ENCODE assay signal across 9 cellular contexts in the genomic region with DNA sequence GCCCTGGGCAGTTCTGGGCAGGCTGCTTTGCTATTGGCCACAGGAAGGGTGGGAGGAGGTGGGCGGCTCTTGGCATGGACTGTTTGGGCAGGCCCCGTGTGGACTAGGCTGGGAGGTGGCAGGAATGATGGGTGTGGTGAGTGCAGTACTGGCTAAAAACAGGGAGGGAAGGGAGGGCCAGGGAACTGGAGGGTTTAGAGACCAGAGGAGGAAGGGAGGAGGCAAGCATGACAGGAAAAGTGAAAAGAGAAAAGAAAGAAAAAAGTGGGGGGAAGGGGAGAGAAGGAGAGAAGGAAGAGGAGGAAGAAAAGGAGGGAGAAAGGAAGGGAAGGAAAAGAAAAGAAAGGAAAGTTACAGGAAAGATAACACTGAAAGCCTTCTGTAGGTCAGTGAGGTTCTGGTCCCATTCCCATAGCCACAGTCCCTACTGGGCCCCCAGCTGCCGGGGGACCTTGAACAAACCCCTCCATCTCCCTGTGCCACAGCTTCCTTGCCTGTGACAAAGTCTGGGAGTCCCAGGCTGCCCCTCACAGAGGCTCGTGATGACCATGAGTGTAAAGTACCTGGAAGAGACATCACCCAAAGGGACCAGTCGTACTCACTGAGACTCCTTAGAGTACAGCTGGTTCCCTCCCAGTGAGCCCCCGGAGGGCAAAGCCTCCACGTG. TPM values are rescaled to one million over a fixed set of nuclear protein-coding genes. Genes with fewer than 3 reads are reported as not detected.
DNase-seq lines count a peak whose midpoint lies in the region; ATAC-seq and TF ChIP-seq lines count a peak whose summit lies in the region.
"Had no signal": no experiment of that assay in that cellular context is flagged by ENCODE, and none has a peak within 500 bp of the region (broad histone marks: within the 10 kb centered on the region; RNA-seq: fewer than 3 reads in every experiment).

No MANE protein-coding gene starts in this region.

- CTCF ChIA-PET in HCT116 (lab: Charles Lee) (interaction anchor here (0.8 kb wide), 1 partner anchor 61 kb away, joined by 4 read pairs; no protein-coding TSS in a partner anchor), PC-9 (lab: Charles Lee) (no interaction called here)

- H3K4me1 Mint-ChIP-seq in central memory CD8-positive, alpha-beta T cell = peaks cover 13% of the 10 kb centered on the region

- H3K9me2 ChIP-seq in HCT116 (ENCODE audit: insufficient read depth) (no peaks in the 10 kb centered on the region), PC-9 (ENCODE audit: insufficient read depth) (no peaks in the 10 kb centered on the region)

- H3K9ac ChIP-seq in HCT116 (ENCODE audit: low read length) (no peak overlapping the region), mesendoderm (ENCODE audit: low read length) (no peak overlapping the region)

- TF ChIP-seq RAD21 in HCT116 (IDR thresholded peaks at IDR 0.05; ENCODE audit: low read depth) = no peak

- POLR2A ChIA-PET in HCT116 (lab: Charles Lee) (no interaction called here), PC-9 (lab: Charles Lee; ENCODE audit: unreplicated experiment) (no interaction called here)

- no peaks in the 10 kb centered on the region for H3K9me3 Mint-ChIP-seq in central memory CD8-positive, alpha-beta T cell

- H3K27ac Mint-ChIP-seq in central memory CD8-positive, alpha-beta T cell (ENCODE audit: low read depth) = no peak overlapping the region

- H3K36me3 ChIP-seq in HCT116 (ENCODE audit: control insufficient read depth in 1 of 2, insufficient read depth in 2 of 2, low read length in 2 of 2) (no peaks in the 10 kb centered on the region), mesendoderm (ENCODE audit: control insufficient read depth, insufficient read depth, low read length) (no peaks in the 10 kb centered on the region), PC-9 (ENCODE audit: low read depth) (no peaks in the 10 kb centered on the region)
- H3K36me3 ChIP-seq: tibial nerve had no signal

- DNase-seq in AG08396 (ENCODE audit: low spot score) (peak; percentile 65), HCT116 (ENCODE audit: low read depth, low spot score) (peak; percentile 74), mesendoderm (peak; percentile 26), cerebellar cortex (ENCODE audit: low spot score) (no peak), anterior cingulate cortex (lab: John Stamatoyannopoulos, UW) (no peak), PC-9 (no peak), ecto neural progenitor cell (ENCODE audit: low spot score) (no peak)
- no peak for DNase-seq in central memory CD8-positive, alpha-beta T cell (ENCODE audit: low spot score in 2 of 2)

- peak; percentile 83 for ATAC-seq in HCT116
- ATAC-seq in central memory CD8-positive, alpha-beta T cell (replicated peaks; ENCODE audit: extremely low read depth, poor library complexity, severe bottlenecking) = no peak

- no CpG with 5 or more reads among the region's 7 CpGs for WGBS in mesendoderm (ENCODE audit: extremely low coverage, insufficient coverage, low lambda C conversion rate)

- RAD21 ChIA-PET in HCT116 (lab: Charles Lee; ENCODE audit: low non-redundant PET in 1 of 2, low total read pairs in 2 of 2, uncharacterized antibody in 2 of 2, unreplicated experiment in 2 of 2) = no interaction called here

- H3K4me1 ChIP-seq in HCT116 (ENCODE audit: control insufficient read depth in 1 of 2, insufficient read depth in 2 of 2, low read length in 2 of 2) (peaks cover 18 to 26% of the 10 kb centered on the region in 2 experiments), mesendoderm (ENCODE audit: control insufficient read depth, low read depth, low read length) (no peaks in the 10 kb centered on the region), PC-9 (replicated peaks; ENCODE audit: insufficient read depth) (no peaks in the 10 kb centered on the region)

- H4K20me1 ChIP-seq in HCT116 (ENCODE audit: insufficient read depth) = no peaks in the 10 kb centered on the region
- H4K20me1 ChIP-seq in PC-9 (ENCODE audit: insufficient read depth) = no peaks in the 10 kb centered on the region

- no peaks in the 10 kb centered on the region for H3K9me3 ChIP-seq in HCT116 (ENCODE audit: control insufficient read depth in 1 of 2, insufficient read depth in 1 of 2, low read depth in 1 of 2, low read length in 2 of 2)
- no peaks in the 10 kb centered on the region for H3K9me3 ChIP-seq in PC-9 (ENCODE audit: insufficient read depth, low read depth)
- H3K9me3 ChIP-seq: tibial nerve had no signal

- H4K5ac ChIP-seq in mesendoderm (ENCODE audit: low read length) = no peak overlapping the region

- intact Hi-C loops in HCT116 (cut with micrococcal nuclease) (no loop called here), PC-9 (cut with micrococcal nuclease; ENCODE audit: unreplicated experiment) (no loop called here)

- H2BK120ac ChIP-seq in mesendoderm (ENCODE audit: low read depth, low read length) = no peak overlapping the region

- no peak overlapping the region for H2AK5ac ChIP-seq in mesendoderm (ENCODE audit: low read length)

- no peak overlapping the region for H3K18ac ChIP-seq in mesendoderm (ENCODE audit: low read length)

- TF ChIP-seq POLR2A in HCT116 (IDR thresholded peaks at IDR 0.05; ENCODE audit: borderline replicate concordance, extremely low read depth, insufficient read depth, insufficient read length) = no peak

- BruUV-seq in HCT116 (replicated peaks; lab: Mats Ljungman, UMichigan) = no TSS peak
- BruUV-seq in PC-9 (replicated peaks; lab: Mats Ljungman, UMichigan) = no TSS peak

- H2AFZ ChIP-seq in HCT116 (ENCODE audit: low read depth, low read length, poor library complexity, severe bottlenecking) = peak overlapping the region; percentile 89
- H2AFZ ChIP-seq in PC-9 = no peak overlapping the region

- H3K4me2 ChIP-seq in HCT116 (ENCODE audit: low read length) (peak overlapping the region; percentile 99), mesendoderm (ENCODE audit: low read length) (no peak overlapping the region), PC-9 (no peak overlapping the region)

- H3K36me3 Mint-ChIP-seq in central memory CD8-positive, alpha-beta T cell (ENCODE audit: insufficient read depth) = peaks cover 2% of the 10 kb centered on the region

- no peak overlapping the region for H2BK15ac ChIP-seq in mesendoderm (replicated peaks; ENCODE audit: low read depth)

- no peaks in the 10 kb centered on the region for H3K79me2 ChIP-seq in HCT116 (ENCODE audit: insufficient read depth, low read length)
- H3K79me2 ChIP-seq in mesendoderm (ENCODE audit: control insufficient read depth, insufficient read depth, low read length) = no peaks in the 10 kb centered on the region
- no peaks in the 10 kb centered on the region for H3K79me2 ChIP-seq in PC-9 (ENCODE audit: low read depth)

- peak overlapping the region; percentile 59 for H3K4me3 Mint-ChIP-seq in central memory CD8-positive, alpha-beta T cell

- H3K4ac ChIP-seq in mesendoderm (ENCODE audit: low read depth, low read length) = no peak overlapping the region

- no peaks in the 10 kb centered on the region for H3F3A ChIP-seq in PC-9 (ENCODE audit: insufficient read depth, low read depth)

- no peak overlapping the region for H3K27ac ChIP-seq in HCT116 (ENCODE audit: low read depth, low read length)
- no peak overlapping the region for H3K27ac ChIP-seq in mesendoderm (ENCODE audit: low read depth, low read length)
- H3K27ac ChIP-seq in PC-9 = no peak overlapping the region

- no peak overlapping the region for H3K56ac ChIP-seq in mesendoderm (ENCODE audit: low read length)

- H3K23ac ChIP-seq in mesendoderm (ENCODE audit: low read length) = no peak overlapping the region

- no peak overlapping the region for H2BK5ac ChIP-seq in mesendoderm (ENCODE audit: low read length)

- H3K4me3 ChIP-seq in HCT116 (replicated peaks in 1 of 2; ENCODE audit: low read depth in 1 of 2, low read length in 2 of 2) (peak overlapping the region; percentile 15 to 76; a peak in 3 of 4 replicates), mesendoderm (ENCODE audit: low read length) (no peak overlapping the region), PC-9 (no peak overlapping the region)

- peaks cover 77% of the 10 kb centered on the region for H3K27me3 Mint-ChIP-seq in central memory CD8-positive, alpha-beta T cell

- TF ChIP-seq CTCF in HCT116 (IDR thresholded peaks at IDR 0.05 in 2 of 3, conservative IDR thresholded peaks at IDR 0.05 in 1 of 3; ENCODE audit: borderline replicate concordance in 1 of 3, insufficient read depth in 1 of 3, low read depth in 2 of 3, low read length in 2 of 3) (no peak), PC-9 (conservative IDR thresholded peaks at IDR 0.05) (no peak)

- H3K27me3 ChIP-seq in HCT116 (ENCODE audit: insufficient read depth, low read length) = no peaks in the 10 kb centered on the region
- H3K27me3 ChIP-seq in mesendoderm (ENCODE audit: insufficient read depth, low read length, poor library complexity) = no peaks in the 10 kb centered on the region
- peaks cover 13% of the 10 kb centered on the region; the same call in 1 of the 2 replicates for H3K27me3 ChIP-seq in PC-9 (ENCODE audit: insufficient read depth, low read depth)

- H3K79me1 ChIP-seq in mesendoderm (ENCODE audit: low read length) = peaks cover 7% of the 10 kb centered on the region

- no peak overlapping the region for H4K8ac ChIP-seq in mesendoderm (ENCODE audit: low read depth, low read length)

TF ChIP-seq in HCT116, 20 proteins besides CTCF, POLR2A, EP300 and RAD21:
- TF ChIP-seq, protein P1, sequence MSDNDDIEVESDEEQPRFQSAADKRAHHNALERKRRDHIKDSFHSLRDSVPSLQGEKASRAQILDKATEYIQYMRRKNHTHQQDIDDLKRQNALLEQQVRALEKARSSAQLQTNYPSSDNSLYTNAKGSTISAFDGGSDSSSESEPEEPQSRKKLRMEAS (IDR thresholded peaks at IDR 0.05) = 0 out of 2 replicates have a peak, but pooled peaks have one; percentile 28
- no peak for TF ChIP-seq YY1 (IDR thresholded peaks at IDR 0.05; ENCODE audit: extremely low read depth, insufficient replicate concordance, low read depth, low read length)
- TF ChIP-seq SRF (IDR thresholded peaks at IDR 0.05; ENCODE audit: low read depth) = no peak
- peak; percentile 74 for TF ChIP-seq EGR1 (IDR thresholded peaks at IDR 0.05; ENCODE audit: low read depth)
- TF ChIP-seq ZNF274 (IDR thresholded peaks at IDR 0.05; ENCODE audit: low read depth, low read length) = no peak
- peak; percentile 28; the same call in 1 of the 2 replicates for TF ChIP-seq SP1 (IDR thresholded peaks at IDR 0.05; ENCODE audit: low read depth)
TF ChIP-seq in HCT116: peak in this region for 3.

RNA-seq across cellular contexts. Expression of a gene that starts 1.1 kb away (rescaled TPM):
- 3.4 TPM for total RNA-seq in HCT116 (2021; ENCODE audit: unreplicated experiment)
- 3.1 and 4.2 TPM in 2 replicates for polyA plus RNA-seq in HCT116 (2012)
- polyA plus RNA-seq in mesendoderm (2013, experiment 1 of 2) = 18.8 TPM
- polyA plus RNA-seq in mesendoderm (2013, experiment 2 of 2) = 18.0 TPM
- total RNA-seq in PC-9 (2021) = not detected in 2 replicates

Comparison
In these comparisons a context has a peak if more than half of its experiments do, and no peak if none do; other contexts are left out.
1. DNase-seq: peak in AG08396 (single experiment), HCT116 (single experiment) and mesendoderm (single experiment); none in central memory CD8-positive, alpha-beta T cell (0 of 2), cerebellar cortex (single experiment), anterior cingulate cortex (0 of 58), PC-9 (0 of 2) and ecto neural progenitor cell (single experiment).
2. H3K4me3 ChIP-seq: peak in HCT116 (2 of 2); none in mesendoderm (single experiment) and PC-9 (single experiment).